Comparison of ENCODE assay signal across 12 cellular contexts in the genomic region with DNA sequence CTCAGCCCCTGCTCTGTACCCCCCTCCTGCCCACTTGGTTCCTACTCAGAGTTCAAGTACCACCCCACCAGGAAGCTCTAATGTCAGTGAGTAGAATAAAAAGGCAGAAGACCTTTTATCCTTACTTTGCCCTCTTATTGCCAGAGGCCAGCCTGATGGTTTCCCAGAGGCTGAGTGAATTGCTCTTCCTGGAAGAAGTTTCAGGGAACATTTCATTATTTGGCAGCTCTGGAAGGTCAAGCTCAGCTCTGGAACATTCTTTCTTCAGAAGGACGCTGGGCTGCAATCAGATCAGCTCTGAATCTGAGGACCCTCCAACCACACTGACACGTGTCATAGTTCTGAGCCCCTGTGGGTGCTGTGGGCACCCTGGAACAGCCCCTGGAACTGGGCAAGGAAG.
A peak's percentile ranks its signal among the peaks of the same experiment; 100 is the strongest.
DNase-seq lines count a peak whose midpoint lies in the region; ATAC-seq, FAIRE-seq and TF ChIP-seq lines count a peak whose summit lies in the region.
"Had no signal": no experiment of that assay in that cellular context is flagged by ENCODE, and none has a peak within 500 bp of the region (broad histone marks: within the 10 kb centered on the region; RNA-seq: fewer than 3 reads in every experiment).

No MANE protein-coding gene starts in this region.

- H3K4me2 ChIP-seq in K562 (ENCODE audit: insufficient read depth, low read length): no peak overlapping the region

- H4K20me1 ChIP-seq in K562 (replicated peaks; ENCODE audit: control insufficient read depth, insufficient read depth, low read length): no peaks in the 10 kb centered on the region

- no peak for FAIRE-seq in K562 (lab: Jason Lieb, UNC)

- no peaks in the 10 kb centered on the region for H3K79me2 ChIP-seq in K562 (ENCODE audit: control insufficient read depth, insufficient read depth, low read length)

- in situ Hi-C loops in K562 (cut with MboI): no loop called here

- H3K9ac ChIP-seq in K562 (ENCODE audit: insufficient read depth in 1 of 2, low read depth in 2 of 2, low read length in 2 of 2): no peak overlapping the region

- H3K27ac Mint-ChIP-seq in stimulated activated effector memory CD8-positive, alpha-beta T cell treated with anti-CD3 and anti-CD28 coated beads, Interleukin-12 subunit alpha, Interleukin-12 subunit beta, amount 100 ng/mL, for 72 hours: peak overlapping the region; percentile 81
- peak overlapping the region in 1 of 2 donors; percentile 53 for H3K27ac Mint-ChIP-seq in activated naive CD4-positive, alpha-beta T cell treated with anti-CD3 and anti-CD28 coated beads, Interleukin-2, amount 50 U/mL, for 72 hours

- TF ChIP-seq RAD21 in K562 (CRISPR knock-in tag; conservative IDR thresholded peaks at IDR 0.05 in 1 of 2, IDR thresholded peaks at IDR 0.05 in 1 of 2): no peak

- WGBS in K562 (ENCODE audit: insufficient coverage, low coverage, missing lambda C conversion rate): 65% methylated on average over 2 of the region's 2 CpGs

- H3K4me1 ChIP-seq in K562 (replicated peaks in 1 of 2; ENCODE audit: control insufficient read depth in 2 of 2, insufficient read depth in 2 of 2, low read length in 2 of 2) (peaks cover 3 to 41% of the 10 kb centered on the region in 2 experiments; a peak in 4 of 5 replicates), left lung (peaks cover 13 to 79% of the 10 kb centered on the region in 2 donors)

- H3K4me1 Mint-ChIP-seq in stimulated activated effector memory CD8-positive, alpha-beta T cell treated with anti-CD3 and anti-CD28 coated beads, Interleukin-12 subunit alpha, Interleukin-12 subunit beta, amount 100 ng/mL, for 72 hours: peaks cover 54% of the 10 kb centered on the region

- no peak for DNase-seq in K562 (ENCODE audit: extremely low read depth in 1 of 4, low spot score in 3 of 4)
- no peak for DNase-seq in left lung
- DNase-seq in stimulated activated effector memory CD8-positive, alpha-beta T cell treated with anti-CD3 and anti-CD28 coated beads, Interleukin-12 subunit alpha, Interleukin-12 subunit beta, amount 100 ng/mL, for 72 hours (ENCODE audit: low spot score in 2 of 2): no peak
- no peak for DNase-seq in HK-2 (ENCODE audit: unreplicated experiment)
- no peak for DNase-seq in kidney tubule cell (ENCODE audit: low spot score)
- no peak for DNase-seq in activated naive CD4-positive, alpha-beta T cell treated with anti-CD3 and anti-CD28 coated beads, Interleukin-2, amount 50 U/mL, for 72 hours (ENCODE audit: low spot score in 2 of 2)
- no peak for DNase-seq in NCI-H1436 treated with DMSO at 0.1 percent for 48 hours (lab: John Stamatoyannopoulos, UW)
- DNase-seq: CD8-positive, alpha-beta memory T cell; NCI-H2171; T-helper 2 cell had no signal

- BruUV-seq in K562 (replicated peaks; lab: Mats Ljungman, UMichigan): no TSS peak

- TF ChIP-seq CTCF in K562 (IDR thresholded peaks at IDR 0.05 in 2 of 3, conservative IDR thresholded peaks at IDR 0.05 in 1 of 3; ENCODE audit: insufficient read depth in 2 of 3, low read depth in 1 of 3, low read length in 3 of 3) (no peak), left lung (IDR thresholded peaks at IDR 0.05) (no peak)

- no peak for TF ChIP-seq EP300 in K562 (IDR thresholded peaks at IDR 0.05; ENCODE audit: low read length)

- CTCF ChIA-PET in K562 (lab: Yijun Ruan, JAX; ENCODE audit: low intra/inter-chr PET ratio): no interaction called here

- H3K4me3 ChIP-seq in K562: no peak overlapping the region
- no peak overlapping the region for H3K4me3 ChIP-seq in left lung

- H3K27ac ChIP-seq in KOPT-K1 (ENCODE audit: low read depth, low read length, poor library complexity, severe bottlenecking) (peak overlapping the region; percentile 10), K562 (ENCODE audit: extremely low read depth, low read depth, low read length) (peak overlapping the region; percentile 61; the same call in 1 of the 3 replicates), left lung (peak overlapping the region; percentile 71 to 84)

- H3K9me3 Mint-ChIP-seq in stimulated activated effector memory CD8-positive, alpha-beta T cell treated with anti-CD3 and anti-CD28 coated beads, Interleukin-12 subunit alpha, Interleukin-12 subunit beta, amount 100 ng/mL, for 72 hours: no peaks in the 10 kb centered on the region
- H3K9me3 Mint-ChIP-seq in activated naive CD4-positive, alpha-beta T cell treated with anti-CD3 and anti-CD28 coated beads, Interleukin-2, amount 50 U/mL, for 72 hours: peaks cover 0 to 7% of the 10 kb centered on the region in 2 donors
- H3K9me3 Mint-ChIP-seq: CD8-positive, alpha-beta memory T cell had no signal

- H3K9me3 ChIP-seq in KOPT-K1 (ENCODE audit: insufficient read depth, low read length, poor library complexity, severe bottlenecking): no peaks in the 10 kb centered on the region
- no peaks in the 10 kb centered on the region for H3K9me3 ChIP-seq in K562 (replicated peaks; ENCODE audit: control insufficient read depth, insufficient read depth, low read depth, low read length)
- H3K9me3 ChIP-seq in left lung: no peaks in the 10 kb centered on the region

- H3K36me3 Mint-ChIP-seq in stimulated activated effector memory CD8-positive, alpha-beta T cell treated with anti-CD3 and anti-CD28 coated beads, Interleukin-12 subunit alpha, Interleukin-12 subunit beta, amount 100 ng/mL, for 72 hours: peaks cover 70% of the 10 kb centered on the region
- peaks cover 32 to 70% of the 10 kb centered on the region in 2 donors for H3K36me3 Mint-ChIP-seq in activated naive CD4-positive, alpha-beta T cell treated with anti-CD3 and anti-CD28 coated beads, Interleukin-2, amount 50 U/mL, for 72 hours

- H3K9me1 ChIP-seq in K562 (ENCODE audit: control insufficient read depth, insufficient read depth, low read length): no peaks in the 10 kb centered on the region

- no peak for ATAC-seq in K562
- no peak for ATAC-seq in left lung
- no peak for ATAC-seq in stimulated activated effector memory CD8-positive, alpha-beta T cell treated with anti-CD3 and anti-CD28 coated beads, Interleukin-12 subunit alpha, Interleukin-12 subunit beta, amount 100 ng/mL, for 72 hours
- no peak for ATAC-seq in activated naive CD4-positive, alpha-beta T cell treated with anti-CD3 and anti-CD28 coated beads, Interleukin-2, amount 50 U/mL, for 72 hours
- ATAC-seq: Panc1 had no signal

- intact Hi-C loops in K562 (cut with micrococcal nuclease) (no loop called here), left lung (cut with DNase I) (no loop called here)

- H3K27me3 ChIP-seq in K562 (ENCODE audit: control insufficient read depth in 2 of 2, insufficient read depth in 2 of 2, low read length in 2 of 2) (no peaks in the 10 kb centered on the region), left lung (no peaks in the 10 kb centered on the region)

- H3K36me3 ChIP-seq in KOPT-K1 (ENCODE audit: insufficient read depth, low read length): peaks cover 47% of the 10 kb centered on the region
- no peaks in the 10 kb centered on the region for H3K36me3 ChIP-seq in K562 (ENCODE audit: control insufficient read depth, insufficient read depth, low read length)
- peaks cover 0 to 19% of the 10 kb centered on the region in 2 donors for H3K36me3 ChIP-seq in left lung

- no peak overlapping the region for H3K4me3 Mint-ChIP-seq in stimulated activated effector memory CD8-positive, alpha-beta T cell treated with anti-CD3 and anti-CD28 coated beads, Interleukin-12 subunit alpha, Interleukin-12 subunit beta, amount 100 ng/mL, for 72 hours
- H3K4me3 Mint-ChIP-seq: CD8-positive, alpha-beta memory T cell had no signal

- no peak for TF ChIP-seq POLR2A in K562 (conservative IDR thresholded peaks at IDR 0.05)

- H2AFZ ChIP-seq in K562 (ENCODE audit: low read depth, low read length): no peak overlapping the region

- POLR2A ChIA-PET in K562 (lab: Yijun Ruan, JAX): no interaction called here

TF ChIP-seq in K562, 482 proteins besides CTCF, POLR2A, EP300 and RAD21 (continues in another document):
- TF ChIP-seq ZNF232 (CRISPR knock-in tag; IDR thresholded peaks at IDR 0.05): no peak
- TF ChIP-seq THRAP3 (IDR thresholded peaks at IDR 0.05; ENCODE audit: borderline replicate concordance): no peak
- TF ChIP-seq, protein P1, sequence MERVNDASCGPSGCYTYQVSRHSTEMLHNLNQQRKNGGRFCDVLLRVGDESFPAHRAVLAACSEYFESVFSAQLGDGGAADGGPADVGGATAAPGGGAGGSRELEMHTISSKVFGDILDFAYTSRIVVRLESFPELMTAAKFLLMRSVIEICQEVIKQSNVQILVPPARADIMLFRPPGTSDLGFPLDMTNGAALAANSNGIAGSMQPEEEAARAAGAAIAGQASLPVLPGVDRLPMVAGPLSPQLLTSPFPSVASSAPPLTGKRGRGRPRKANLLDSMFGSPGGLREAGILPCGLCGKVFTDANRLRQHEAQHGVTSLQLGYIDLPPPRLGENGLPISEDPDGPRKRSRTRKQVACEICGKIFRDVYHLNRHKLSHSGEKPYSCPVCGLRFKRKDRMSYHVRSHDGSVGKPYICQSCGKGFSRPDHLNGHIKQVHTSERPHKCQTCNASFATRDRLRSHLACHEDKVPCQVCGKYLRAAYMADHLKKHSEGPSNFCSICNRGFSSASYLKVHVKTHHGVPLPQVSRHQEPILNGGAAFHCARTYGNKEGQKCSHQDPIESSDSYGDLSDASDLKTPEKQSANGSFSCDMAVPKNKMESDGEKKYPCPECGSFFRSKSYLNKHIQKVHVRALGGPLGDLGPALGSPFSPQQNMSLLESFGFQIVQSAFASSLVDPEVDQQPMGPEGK (CRISPR knock-in tag; IDR thresholded peaks at IDR 0.05; ENCODE audit: borderline replicate concordance): no peak
- no peak for TF ChIP-seq CREB1 (IDR thresholded peaks at IDR 0.05)
- TF ChIP-seq CREB1 (CRISPR knock-in tag; IDR thresholded peaks at IDR 0.05): no peak
- no peak for TF ChIP-seq NCOA6 (IDR thresholded peaks at IDR 0.05)
- TF ChIP-seq, protein P2, sequence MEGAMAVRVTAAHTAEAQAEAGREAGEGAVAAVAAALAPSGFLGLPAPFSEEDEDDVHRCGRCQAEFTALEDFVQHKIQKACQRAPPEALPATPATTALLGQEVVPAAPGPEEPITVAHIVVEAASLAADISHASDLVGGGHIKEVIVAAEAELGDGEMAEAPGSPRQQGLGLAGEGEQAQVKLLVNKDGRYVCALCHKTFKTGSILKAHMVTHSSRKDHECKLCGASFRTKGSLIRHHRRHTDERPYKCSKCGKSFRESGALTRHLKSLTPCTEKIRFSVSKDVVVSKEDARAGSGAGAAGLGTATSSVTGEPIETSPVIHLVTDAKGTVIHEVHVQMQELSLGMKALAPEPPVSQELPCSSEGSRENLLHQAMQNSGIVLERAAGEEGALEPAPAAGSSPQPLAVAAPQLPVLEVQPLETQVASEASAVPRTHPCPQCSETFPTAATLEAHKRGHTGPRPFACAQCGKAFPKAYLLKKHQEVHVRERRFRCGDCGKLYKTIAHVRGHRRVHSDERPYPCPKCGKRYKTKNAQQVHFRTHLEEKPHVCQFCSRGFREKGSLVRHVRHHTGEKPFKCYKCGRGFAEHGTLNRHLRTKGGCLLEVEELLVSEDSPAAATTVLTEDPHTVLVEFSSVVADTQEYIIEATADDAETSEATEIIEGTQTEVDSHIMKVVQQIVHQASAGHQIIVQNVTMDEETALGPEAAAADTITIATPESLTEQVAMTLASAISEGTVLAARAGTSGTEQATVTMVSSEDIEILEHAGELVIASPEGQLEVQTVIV (CRISPR knock-in tag; IDR thresholded peaks at IDR 0.05; ENCODE audit: borderline replicate concordance): no peak

Comparison
In these comparisons a context has a peak if more than half of its experiments do, and no peak if none do; other contexts are left out.
1. H3K27ac ChIP-seq: peak in every context shown above with its lines; median percentile 78 in left lung; 61 in K562; 10 in KOPT-K1.